ENCODE assay signal across 25 cellular contexts in the genomic region with DNA sequence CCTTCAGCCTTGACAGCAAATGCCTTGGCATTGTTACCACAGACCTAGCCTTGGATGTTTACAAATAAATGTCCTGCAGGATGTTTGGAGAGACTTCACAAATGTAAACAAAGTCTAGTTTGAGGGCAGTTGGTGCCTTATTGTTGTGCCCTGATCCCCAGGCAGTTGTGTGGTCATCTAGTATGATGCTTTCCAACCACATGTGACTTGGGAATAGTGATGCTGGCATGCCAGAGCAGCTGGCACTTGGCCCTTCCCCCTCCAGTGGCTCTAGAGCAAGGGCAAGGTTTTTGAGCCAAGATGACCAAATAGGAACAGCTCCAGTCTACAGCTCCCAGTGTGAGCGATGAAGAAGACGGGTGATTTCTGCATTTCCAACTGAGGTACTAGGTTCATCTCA.
DNase-seq lines count a peak whose midpoint lies in the region; ATAC-seq, FAIRE-seq and TF ChIP-seq lines count a peak whose summit lies in the region.
"Had no signal": no experiment of that assay in that cellular context is flagged by ENCODE, and none has a peak within 500 bp of the region (broad histone marks: within the 10 kb centered on the region; RNA-seq: fewer than 3 reads in every experiment).

No MANE protein-coding gene starts in this region.

- ATAC-seq in heart left ventricle (peak; percentile 47 to 86 (median 58)), pancreas (peak; percentile 58 to 69 (median 62)), aorta (ENCODE audit: low FRiP score) (peak; percentile 79)
- ATAC-seq: activated CD4-positive, alpha-beta T cell treated with anti-CD3 and anti-CD28 coated beads for 36 hours; activated T-cell treated with anti-CD3 and anti-CD28 coated beads, Interleukin-2, amount 50 U/mL, for 72 hours; esophagus mucosa; gastroesophageal sphincter; naive thymus-derived CD8-positive, alpha-beta T cell had no signal

- H3K27me3 ChIP-seq in adrenal gland (no peaks in the 10 kb centered on the region), heart left ventricle (no peaks in the 10 kb centered on the region), pancreas (no peaks in the 10 kb centered on the region), aorta (ENCODE audit: control insufficient read depth in 1 of 2, insufficient read depth in 2 of 2, low read length in 1 of 2) (no peaks in the 10 kb centered on the region)
- H3K27me3 ChIP-seq in effector memory CD4-positive, alpha-beta T cell (replicated peaks; ENCODE audit: control insufficient read depth, insufficient read depth, low read length, poor library complexity, severe bottlenecking), result no peaks in the 10 kb centered on the region
- H3K27me3 ChIP-seq: gastroesophageal sphincter, vagina had no signal

- 55 to 67% (median 63%) methylated on average over 2 of the region's 2 CpGs for WGBS in adrenal gland, 4 donors
- WGBS in heart left ventricle, 4 donors, result 50 to 74% (median 60%) methylated on average over 2 of the region's 2 CpGs
- WGBS in pancreas, 2 donors, result 68 to 69% methylated on average over 2 of the region's 2 CpGs
- whole genome bisulfite sequencing in aorta, 2 donors, result 5 to 8% methylated on average over 2 of the region's 2 CpGs

- peak in 6 of 7 donors; percentile 49 to 71 (median 58) for DNase-seq in adrenal gland
- DNase-seq in heart left ventricle, result peak in 2 of 5 donors; percentile 48 to 55
- DNase-seq in pancreas, result peak in 5 of 6 donors; percentile 57 to 80 (median 74)
- peak in 1 of 2 donors; percentile 80 for DNase-seq in aorta
- DNase-seq in cerebellum (ENCODE audit: low spot score), result no peak
- no peak for DNase-seq in effector memory CD4-positive, alpha-beta T cell
- no peak for DNase-seq in KG1 (lab: John Stamatoyannopoulos, UW)
- DNase-seq: activated CD4-positive, alpha-beta T cell treated with anti-CD3 and anti-CD28 coated beads for 36 hours; activated naive CD4-positive, alpha-beta T cell treated with anti-CD3 and anti-CD28 coated beads, Interleukin-2, amount 10 ng/mL, durations not matched to agents 7 days and 5 days; activated T-cell treated with anti-CD3 and anti-CD28 coated beads, Interleukin-2, amount 50 U/mL, for 72 hours; cerebellar nuclear complex; effector CD4-positive, alpha-beta T cell; HFFc6; KBM-7; kidney; mesendoderm; naive thymus-derived CD8-positive, alpha-beta T cell; NCI-H187; NCI-H2227 treated with DMSO at 0.1 percent for 48 hours; NCI-H774; SIG-M5 had no signal

- H3K4me3 ChIP-seq in adrenal gland, result no peak overlapping the region
- H3K4me3 ChIP-seq in heart left ventricle, result no peak overlapping the region
- H3K4me3 ChIP-seq in pancreas, result no peak overlapping the region
- no peak overlapping the region for H3K4me3 ChIP-seq in aorta (ENCODE audit: low read length in 2 of 2)
- H3K4me3 ChIP-seq in effector memory CD4-positive, alpha-beta T cell (ENCODE audit: insufficient read depth, low read depth, low read length, poor library complexity, severe bottlenecking), result no peak overlapping the region
- H3K4me3 ChIP-seq: gastroesophageal sphincter, vagina had no signal

- H3K36me3 ChIP-seq in adrenal gland (replicated peaks in 1 of 2), result no peaks in the 10 kb centered on the region
- H3K36me3 ChIP-seq in heart left ventricle, result no peaks in the 10 kb centered on the region
- H3K36me3 ChIP-seq in pancreas, result no peaks in the 10 kb centered on the region
- no peaks in the 10 kb centered on the region for H3K36me3 ChIP-seq in aorta (ENCODE audit: control insufficient read depth in 1 of 2, insufficient read depth in 2 of 2, low read length in 1 of 2)
- H3K36me3 ChIP-seq in effector memory CD4-positive, alpha-beta T cell (ENCODE audit: control insufficient read depth, insufficient read depth, low read length), result no peaks in the 10 kb centered on the region
- H3K36me3 ChIP-seq: gastroesophageal sphincter, vagina had no signal

- H3K9me3 ChIP-seq in adrenal gland (replicated peaks in 1 of 3) (no peaks in the 10 kb centered on the region), heart left ventricle (peaks cover 0 to 3% (median 0%) of the 10 kb centered on the region in 12 donors), pancreas (no peaks in the 10 kb centered on the region), aorta (ENCODE audit: control insufficient read depth, low read length) (no peaks in the 10 kb centered on the region)
- H3K9me3 ChIP-seq in effector memory CD4-positive, alpha-beta T cell (ENCODE audit: control insufficient read depth, low read length), result no peaks in the 10 kb centered on the region
- H3K9me3 ChIP-seq: gastroesophageal sphincter, vagina had no signal

- FAIRE-seq in pancreas (lab: Jason Lieb, UNC), result no peak
- FAIRE-seq: GM12891, kidney had no signal

- TF ChIP-seq CTCF in adrenal gland (IDR thresholded peaks at IDR 0.05), result no peak
- TF ChIP-seq CTCF in heart left ventricle (IDR thresholded peaks at IDR 0.05), result no peak
- TF ChIP-seq CTCF in pancreas (IDR thresholded peaks at IDR 0.05), result no peak

- intact Hi-C loops in adrenal gland (cut with DNase I), result no loop called here
- intact Hi-C loops in heart left ventricle (cut with DNase I), result no loop called here
- intact Hi-C loops in pancreas (cut with DNase I), result no loop called here
- intact Hi-C loops in aorta (cut with DNase I), result no loop called here

- no peak overlapping the region for H3K27ac ChIP-seq in adrenal gland
- peak overlapping the region in 6 of 12 donors; percentile 20 to 51 (median 41) for H3K27ac ChIP-seq in heart left ventricle
- peak overlapping the region; percentile 16 to 77 (median 54) for H3K27ac ChIP-seq in pancreas
- H3K27ac ChIP-seq in aorta (ENCODE audit: low read depth in 1 of 2, low read length in 2 of 2), result no peak overlapping the region
- no peak overlapping the region for H3K27ac ChIP-seq in effector memory CD4-positive, alpha-beta T cell (ENCODE audit: insufficient read depth, low read length, poor library complexity, severe bottlenecking)
- H3K27ac ChIP-seq: gastroesophageal sphincter, vagina had no signal

- peaks cover 0 to 8% of the 10 kb centered on the region in 2 donors for H3K4me1 ChIP-seq in adrenal gland (replicated peaks in 1 of 2)
- peaks cover 0 to 10% (median 4%) of the 10 kb centered on the region in 12 donors for H3K4me1 ChIP-seq in heart left ventricle
- H3K4me1 ChIP-seq in pancreas, result peaks cover 11 to 38% (median 37%) of the 10 kb centered on the region in 3 donors
- H3K4me1 ChIP-seq in aorta (ENCODE audit: control insufficient read depth in 1 of 2, insufficient read depth in 2 of 2, low read length in 2 of 2), result no peaks in the 10 kb centered on the region
- no peaks in the 10 kb centered on the region for H3K4me1 ChIP-seq in effector memory CD4-positive, alpha-beta T cell (ENCODE audit: control insufficient read depth, insufficient read depth, low read length, poor library complexity, severe bottlenecking)
- H3K4me1 ChIP-seq: gastroesophageal sphincter, vagina had no signal

- TF ChIP-seq POLR2A in adrenal gland (IDR thresholded peaks at IDR 0.05), result no peak
- TF ChIP-seq POLR2A in heart left ventricle (IDR thresholded peaks at IDR 0.05), result no peak

Comparison
In these comparisons a context has a peak if more than half of its experiments do, and no peak if none do; other contexts are left out.
1. DNase-seq: peak in adrenal gland (6 of 7) and pancreas (5 of 6); none in cerebellum (single experiment), effector memory CD4-positive, alpha-beta T cell (0 of 3) and KG1 (single experiment).
2. H3K27ac ChIP-seq: peak in pancreas (4 of 4); none in adrenal gland (0 of 5), aorta (0 of 2) and effector memory CD4-positive, alpha-beta T cell (single experiment).
3. Peak in every context shown above with its lines, with median percentiles within 50 percentile points of each other: ATAC-seq.